ENCODE assay signal across 16 cellular contexts in the genomic region with DNA sequence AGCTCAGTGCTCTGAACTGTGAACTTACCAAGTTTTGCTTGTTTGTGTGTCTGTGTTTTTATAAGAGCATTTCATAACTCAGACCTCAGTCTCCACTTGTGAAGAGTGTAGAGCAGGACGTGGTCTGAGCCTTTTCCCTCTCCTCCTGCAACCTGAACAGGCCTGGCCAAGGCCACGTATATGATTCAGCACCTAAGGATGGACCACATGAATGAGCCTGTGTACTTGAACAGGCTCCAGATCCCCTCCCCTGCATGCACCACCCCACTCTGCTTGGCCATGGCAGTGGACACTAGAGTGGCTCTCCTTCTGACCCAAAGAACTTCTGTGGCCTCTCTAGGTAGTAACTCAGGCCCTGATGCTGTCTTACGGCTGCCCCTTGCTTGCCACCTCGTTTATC.
"Had no signal": no experiment of that assay in that cellular context is flagged by ENCODE, and none has a peak within 500 bp of the region (broad histone marks: within the 10 kb centered on the region; RNA-seq: fewer than 3 reads in every experiment).

No MANE protein-coding gene starts in this region.

- H3K4me1 ChIP-seq: adrenal gland, left ventricle myocardium inferior, right atrium auricular region, upper lobe of left lung had no signal

- H3K4me3 Mint-ChIP-seq: activated naive CD4-positive, alpha-beta T cell treated with anti-CD3 and anti-CD28 coated beads, Interleukin-2, amount 10 ng/mL, durations not matched to agents 7 days and 5 days; activated T-helper 17 cell treated with anti-CD3 and anti-CD28 coated beads, Interleukin-2, amount 50 U/mL, for 72 hours; brain; dendritic cell treated with granulocyte-macrophage colony-stimulating factor and Interleukin-4, amounts not matched to agents 40 ng/mL and 50 ng/mL, for 4 days; memory B cell; naive thymus-derived CD8-positive, alpha-beta T cell; stimulated activated naive CD8-positive, alpha-beta T cell treated with anti-CD3 and anti-CD28 coated beads, Interleukin-15, Interleukin-2, amounts not matched to agents 100 ng/mL and 50 ng/mL, for 24 hours had no signal

- ATAC-seq: activated T-helper 17 cell treated with anti-CD3 and anti-CD28 coated beads, Interleukin-2, amount 50 U/mL, for 72 hours; naive thymus-derived CD8-positive, alpha-beta T cell had no signal

- H3K9me3 Mint-ChIP-seq: activated naive CD4-positive, alpha-beta T cell treated with anti-CD3 and anti-CD28 coated beads, Interleukin-2, amount 10 ng/mL, durations not matched to agents 7 days and 5 days; activated T-helper 17 cell treated with anti-CD3 and anti-CD28 coated beads, Interleukin-2, amount 50 U/mL, for 72 hours; dendritic cell treated with granulocyte-macrophage colony-stimulating factor and Interleukin-4, amounts not matched to agents 40 ng/mL and 50 ng/mL, for 4 days; memory B cell; naive thymus-derived CD8-positive, alpha-beta T cell; stimulated activated naive CD8-positive, alpha-beta T cell treated with anti-CD3 and anti-CD28 coated beads, Interleukin-15, Interleukin-2, amounts not matched to agents 100 ng/mL and 50 ng/mL, for 24 hours had no signal

- H3K4me3 ChIP-seq: adrenal gland, left ventricle myocardium inferior, right atrium auricular region, SK-N-MC, upper lobe of left lung had no signal

- H3K36me3 ChIP-seq: adrenal gland, left ventricle myocardium inferior, right atrium auricular region, upper lobe of left lung had no signal

- H3K9me3 ChIP-seq: adrenal gland, right atrium auricular region, upper lobe of left lung had no signal

- H3K27ac Mint-ChIP-seq: activated naive CD4-positive, alpha-beta T cell treated with anti-CD3 and anti-CD28 coated beads, Interleukin-2, amount 10 ng/mL, durations not matched to agents 7 days and 5 days; activated T-helper 17 cell treated with anti-CD3 and anti-CD28 coated beads, Interleukin-2, amount 50 U/mL, for 72 hours; brain; dendritic cell treated with granulocyte-macrophage colony-stimulating factor and Interleukin-4, amounts not matched to agents 40 ng/mL and 50 ng/mL, for 4 days; memory B cell; naive thymus-derived CD8-positive, alpha-beta T cell; stimulated activated naive CD8-positive, alpha-beta T cell treated with anti-CD3 and anti-CD28 coated beads, Interleukin-15, Interleukin-2, amounts not matched to agents 100 ng/mL and 50 ng/mL, for 24 hours had no signal

- H3K27ac ChIP-seq: adrenal gland, left ventricle myocardium inferior, right atrium auricular region, SK-N-MC, upper lobe of left lung had no signal

- DNase-seq: activated CD4-positive, alpha-beta T cell treated with anti-CD3 and anti-CD28 coated beads for 1 hour; activated CD4-positive, alpha-beta T cell treated with anti-CD3 and anti-CD28 coated beads, Interleukin-2, amount 50 U/mL, for 4 hours; activated naive CD4-positive, alpha-beta T cell treated with anti-CD3 and anti-CD28 coated beads, Interleukin-2, amount 10 ng/mL, durations not matched to agents 7 days and 5 days; adrenal gland; cerebellar nuclear complex; erythroblast; left ventricle myocardium inferior; naive thymus-derived CD8-positive, alpha-beta T cell; upper lobe of left lung had no signal

- H3K4me1 Mint-ChIP-seq: activated naive CD4-positive, alpha-beta T cell treated with anti-CD3 and anti-CD28 coated beads, Interleukin-2, amount 10 ng/mL, durations not matched to agents 7 days and 5 days; activated T-helper 17 cell treated with anti-CD3 and anti-CD28 coated beads, Interleukin-2, amount 50 U/mL, for 72 hours; naive thymus-derived CD8-positive, alpha-beta T cell had no signal

- H3K27me3 ChIP-seq: adrenal gland, right atrium auricular region, upper lobe of left lung had no signal
